In the genomic region with DNA sequence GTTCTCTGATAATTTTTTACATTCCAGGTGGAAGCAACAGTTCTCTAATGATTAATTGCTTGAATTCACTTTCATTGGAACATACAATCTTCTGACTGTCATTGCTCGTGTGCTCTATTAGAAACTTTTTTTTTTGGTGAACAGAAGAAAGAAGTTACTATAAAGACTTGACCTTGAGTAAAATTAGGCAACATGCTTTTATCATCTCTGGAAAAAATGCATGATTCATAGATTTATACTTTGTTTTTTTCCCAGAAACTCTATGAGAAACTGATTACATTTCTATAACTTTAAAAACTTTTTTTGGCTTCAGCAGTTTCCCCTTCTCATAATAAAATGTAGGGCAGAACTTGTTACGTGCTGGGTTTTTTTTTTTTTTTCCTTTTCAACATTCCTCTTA, we compare ENCODE assay signal across 13 cellular contexts.
"Had no signal": no experiment of that assay in that cellular context is flagged by ENCODE, and none has a peak within 500 bp of the region (broad histone marks: within the 10 kb centered on the region; RNA-seq: fewer than 3 reads in every experiment).

No MANE protein-coding gene starts in this region.

- H3K4me3 Mint-ChIP-seq: activated CD4-positive, alpha-beta T cell treated with anti-CD3 and anti-CD28 coated beads, Interleukin-2, amount 10 ng/mL, durations not matched to agents 24 days and 14 days; activated naive CD8-positive, alpha-beta T cell treated with anti-CD3 and anti-CD28 coated beads, Interleukin-2, amount 10 ng/mL, durations not matched to agents 7 days and 5 days; stimulated activated naive B cell treated with anti-CD40 and anti-IgM and Interleukin-4, amounts not matched to agents 10 μg/mL and 1 μg/mL and 100 μg/mL, for 72 hours; T-helper 2 cell treated with Interferon-gamma antibody and Interleukin-4, amounts not matched to agents 5 μg/mL and 100 μg/mL, for 36 hours had no signal

- DNase-seq: activated CD4-positive, alpha-beta T cell treated with anti-CD3 and anti-CD28 coated beads, Interleukin-2, amount 10 ng/mL, durations not matched to agents 24 days and 14 days; activated CD4-positive, CD25-positive, alpha-beta regulatory T cell; activated naive CD8-positive, alpha-beta T cell treated with anti-CD3 and anti-CD28 coated beads, Interleukin-2, amount 10 ng/mL, durations not matched to agents 7 days and 5 days; colonic mucosa; islet precursor cell; stimulated activated CD4-positive, alpha-beta T cell treated with anti-CD3 and anti-CD28 coated beads, Interleukin-4, amount 100 ng/mL, for 1 hour; stimulated activated naive B cell treated with anti-CD40 and anti-IgM and Interleukin-4, amounts not matched to agents 10 μg/mL and 1 μg/mL and 100 μg/mL, for 72 hours; upper lobe of left lung had no signal

- H3K9me3 ChIP-seq: colonic mucosa had no signal

- H3K36me3 ChIP-seq: cardiac muscle cell, colonic mucosa had no signal

- H3K27me3 Mint-ChIP-seq: activated CD4-positive, alpha-beta T cell treated with anti-CD3 and anti-CD28 coated beads, Interleukin-2, amount 10 ng/mL, durations not matched to agents 24 days and 14 days; activated naive CD8-positive, alpha-beta T cell treated with anti-CD3 and anti-CD28 coated beads, Interleukin-2, amount 10 ng/mL, durations not matched to agents 7 days and 5 days had no signal

- ATAC-seq: left lobe of liver; stimulated activated naive B cell treated with anti-CD40 and anti-IgM and Interleukin-4, amounts not matched to agents 10 μg/mL and 1 μg/mL and 100 μg/mL, for 72 hours had no signal

- H3K4me3 ChIP-seq: cardiac muscle cell, colonic mucosa, esophagus muscularis mucosa, upper lobe of left lung had no signal

- H3K27me3 ChIP-seq: cardiac muscle cell, colonic mucosa, esophagus muscularis mucosa, upper lobe of left lung had no signal

- H3K4me1 Mint-ChIP-seq: activated CD4-positive, alpha-beta T cell treated with anti-CD3 and anti-CD28 coated beads, Interleukin-2, amount 10 ng/mL, durations not matched to agents 24 days and 14 days; activated naive CD8-positive, alpha-beta T cell treated with anti-CD3 and anti-CD28 coated beads, Interleukin-2, amount 10 ng/mL, durations not matched to agents 7 days and 5 days; stimulated activated naive B cell treated with anti-CD40 and anti-IgM and Interleukin-4, amounts not matched to agents 10 μg/mL and 1 μg/mL and 100 μg/mL, for 72 hours had no signal

- H3K4me1 ChIP-seq: colonic mucosa, parathyroid adenoma, upper lobe of left lung had no signal

- H3K27ac ChIP-seq: cardiac muscle cell, colonic mucosa, esophagus muscularis mucosa, parathyroid adenoma, upper lobe of left lung had no signal

- H3K27ac Mint-ChIP-seq: activated CD4-positive, alpha-beta T cell treated with anti-CD3 and anti-CD28 coated beads, Interleukin-2, amount 10 ng/mL, durations not matched to agents 24 days and 14 days; activated naive CD8-positive, alpha-beta T cell treated with anti-CD3 and anti-CD28 coated beads, Interleukin-2, amount 10 ng/mL, durations not matched to agents 7 days and 5 days; stimulated activated naive B cell treated with anti-CD40 and anti-IgM and Interleukin-4, amounts not matched to agents 10 μg/mL and 1 μg/mL and 100 μg/mL, for 72 hours; T-helper 2 cell treated with Interferon-gamma antibody and Interleukin-4, amounts not matched to agents 5 μg/mL and 100 μg/mL, for 36 hours had no signal
